In the genomic region with DNA sequence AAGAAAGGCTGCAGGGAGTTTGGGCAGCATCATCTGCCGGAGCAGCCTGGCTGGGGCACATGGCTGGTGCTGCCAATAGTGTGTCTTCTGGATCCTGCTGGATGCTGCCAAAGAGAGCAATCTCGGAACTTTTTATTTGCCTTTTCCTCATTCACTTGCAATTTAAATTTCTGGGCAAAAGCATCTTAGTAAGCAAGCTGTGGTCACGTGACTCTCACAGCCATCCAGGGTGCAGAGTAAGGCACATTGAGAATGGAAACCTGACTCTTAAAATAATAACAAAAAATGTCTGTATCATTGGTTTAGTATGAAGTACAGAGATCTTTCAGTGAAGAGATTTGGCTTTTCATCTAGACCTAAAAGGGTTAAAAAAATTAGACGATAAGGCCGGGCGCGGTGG, we compare ENCODE assay signal across 31 cellular contexts.
"Had no signal": no experiment of that assay in that cellular context is flagged by ENCODE, and none has a peak within 500 bp of the region (broad histone marks: within the 10 kb centered on the region; RNA-seq: fewer than 3 reads in every experiment).

No MANE protein-coding gene starts in this region.

- H3K27ac ChIP-seq: ascending aorta, breast epithelium, cardiac muscle cell, colonic mucosa, epithelial cell of prostate, esophagus squamous epithelium, gastroesophageal sphincter, VCaP had no signal

- H3K4me3 Mint-ChIP-seq: activated CD4-positive, alpha-beta memory T cell treated with anti-CD3 and anti-CD28 coated beads, Interleukin-2, amount 10 ng/mL, durations not matched to agents 7 days and 5 days; activated CD4-positive, alpha-beta T cell treated with anti-CD3 and anti-CD28 coated beads, Interleukin-2, amount 10 ng/mL, durations not matched to agents 7 days and 5 days; activated naive CD4-positive, alpha-beta T cell treated with anti-CD3 and anti-CD28 coated beads, Interleukin-2, amount 10 ng/mL, durations not matched to agents 7 days and 5 days; activated naive CD8-positive, alpha-beta T cell treated with anti-CD3 and anti-CD28 coated beads, Interleukin-2, amount 10 ng/mL, durations not matched to agents 7 days and 5 days; activated T-cell treated with anti-CD3 and anti-CD28 coated beads, Interleukin-2, amount 50 U/mL, for 24 hours; activated T-cell treated with anti-CD3 and anti-CD28 coated beads, Interleukin-2, amount 50 U/mL, for 72 hours; brain; WTC11 had no signal

- FAIRE-seq: endometrium, endothelial cell of umbilical vein had no signal

- H3K27me3 Mint-ChIP-seq: activated CD4-positive, alpha-beta memory T cell treated with anti-CD3 and anti-CD28 coated beads, Interleukin-2, amount 10 ng/mL, durations not matched to agents 7 days and 5 days; activated CD4-positive, alpha-beta T cell treated with anti-CD3 and anti-CD28 coated beads, Interleukin-2, amount 10 ng/mL, durations not matched to agents 7 days and 5 days; activated naive CD4-positive, alpha-beta T cell treated with anti-CD3 and anti-CD28 coated beads, Interleukin-2, amount 10 ng/mL, durations not matched to agents 7 days and 5 days; activated naive CD8-positive, alpha-beta T cell treated with anti-CD3 and anti-CD28 coated beads, Interleukin-2, amount 10 ng/mL, durations not matched to agents 7 days and 5 days; activated T-cell treated with anti-CD3 and anti-CD28 coated beads, Interleukin-2, amount 50 U/mL, for 24 hours; brain had no signal

- ATAC-seq: activated naive CD4-positive, alpha-beta T cell treated with anti-CD3 and anti-CD28 coated beads, Interleukin-2, amount 50 U/mL, for 72 hours; activated T-cell treated with anti-CD3 and anti-CD28 coated beads, Interleukin-2, amount 50 U/mL, for 72 hours; gastroesophageal sphincter; WTC11 had no signal

- H3K9me3 ChIP-seq: ascending aorta, breast epithelium, colonic mucosa, esophagus squamous epithelium, gastroesophageal sphincter had no signal

- H3K4me3 ChIP-seq: ascending aorta, breast epithelium, cardiac muscle cell, colonic mucosa, esophagus squamous epithelium, gastroesophageal sphincter had no signal

- H3K4me1 Mint-ChIP-seq: activated CD4-positive, alpha-beta memory T cell treated with anti-CD3 and anti-CD28 coated beads, Interleukin-2, amount 10 ng/mL, durations not matched to agents 7 days and 5 days; activated CD4-positive, alpha-beta T cell treated with anti-CD3 and anti-CD28 coated beads, Interleukin-2, amount 10 ng/mL, durations not matched to agents 7 days and 5 days; activated naive CD4-positive, alpha-beta T cell treated with anti-CD3 and anti-CD28 coated beads, Interleukin-2, amount 10 ng/mL, durations not matched to agents 7 days and 5 days; activated naive CD8-positive, alpha-beta T cell treated with anti-CD3 and anti-CD28 coated beads, Interleukin-2, amount 10 ng/mL, durations not matched to agents 7 days and 5 days had no signal

- H3K4me1 ChIP-seq: ascending aorta, breast epithelium, colonic mucosa, esophagus squamous epithelium, gastroesophageal sphincter had no signal

- H3K36me3 ChIP-seq: ascending aorta, breast epithelium, cardiac muscle cell, colonic mucosa, esophagus squamous epithelium, gastroesophageal sphincter had no signal

- H3K9me3 Mint-ChIP-seq: activated CD4-positive, alpha-beta memory T cell treated with anti-CD3 and anti-CD28 coated beads, Interleukin-2, amount 10 ng/mL, durations not matched to agents 7 days and 5 days; activated CD4-positive, alpha-beta T cell treated with anti-CD3 and anti-CD28 coated beads, Interleukin-2, amount 10 ng/mL, durations not matched to agents 7 days and 5 days; activated naive CD8-positive, alpha-beta T cell treated with anti-CD3 and anti-CD28 coated beads, Interleukin-2, amount 10 ng/mL, durations not matched to agents 7 days and 5 days had no signal

- H3K36me3 Mint-ChIP-seq: activated naive CD4-positive, alpha-beta T cell treated with anti-CD3 and anti-CD28 coated beads, Interleukin-2, amount 10 ng/mL, durations not matched to agents 7 days and 5 days; activated naive CD4-positive, alpha-beta T cell treated with anti-CD3 and anti-CD28 coated beads, Interleukin-2, amount 50 U/mL, for 72 hours; activated naive CD8-positive, alpha-beta T cell treated with anti-CD3 and anti-CD28 coated beads, Interleukin-2, amount 10 ng/mL, durations not matched to agents 7 days and 5 days; brain; WTC11 had no signal

- H3K27me3 ChIP-seq: ascending aorta, breast epithelium, cardiac muscle cell, colonic mucosa, esophagus squamous epithelium, gastroesophageal sphincter had no signal

- DNase-seq: activated CD4-positive, alpha-beta memory T cell treated with anti-CD3 and anti-CD28 coated beads, Interleukin-2, amount 10 ng/mL, durations not matched to agents 7 days and 5 days; activated CD4-positive, alpha-beta T cell treated with anti-CD3 and anti-CD28 coated beads for 1 hour; activated CD4-positive, alpha-beta T cell treated with anti-CD3 and anti-CD28 coated beads for 4 hours; activated CD4-positive, alpha-beta T cell treated with anti-CD3 and anti-CD28 coated beads, Interleukin-2, amount 10 ng/mL, durations not matched to agents 7 days and 5 days; activated CD4-positive, alpha-beta T cell treated with anti-CD3 and anti-CD28 coated beads, Interleukin-2, amount 50 U/mL, for 4 hours; activated CD8-positive, alpha-beta memory T cell treated with anti-CD3 and anti-CD28 coated beads, Interleukin-2, amount 50 U/mL, for 48 hours; activated gamma-delta T cell; activated naive CD4-positive, alpha-beta T cell; activated naive CD4-positive, alpha-beta T cell treated with anti-CD3 and anti-CD28 coated beads, Interleukin-2, amount 10 ng/mL, durations not matched to agents 7 days and 5 days; activated naive CD8-positive, alpha-beta T cell treated with anti-CD3 and anti-CD28 coated beads, Interleukin-2, amount 10 ng/mL, durations not matched to agents 7 days and 5 days; activated T-cell treated with anti-CD3 and anti-CD28 coated beads for 4 hours; activated T-cell treated with anti-CD3 and anti-CD28 coated beads, Interleukin-2, amount 50 U/mL, for 24 hours; activated T-cell treated with anti-CD3 and anti-CD28 coated beads, Interleukin-2, amount 50 U/mL, for 72 hours; central memory CD4-positive, alpha-beta T cell; cerebellar nuclear complex; colonic mucosa; effector CD8-positive, alpha-beta T cell; esophagus squamous epithelium; foreskin melanocyte; T-helper 2 cell had no signal

- H3K27ac Mint-ChIP-seq: activated CD4-positive, alpha-beta memory T cell treated with anti-CD3 and anti-CD28 coated beads, Interleukin-2, amount 10 ng/mL, durations not matched to agents 7 days and 5 days; activated CD4-positive, alpha-beta T cell treated with anti-CD3 and anti-CD28 coated beads, Interleukin-2, amount 10 ng/mL, durations not matched to agents 7 days and 5 days; activated naive CD4-positive, alpha-beta T cell treated with anti-CD3 and anti-CD28 coated beads, Interleukin-2, amount 10 ng/mL, durations not matched to agents 7 days and 5 days; activated naive CD4-positive, alpha-beta T cell treated with anti-CD3 and anti-CD28 coated beads, Interleukin-2, amount 50 U/mL, for 72 hours; activated naive CD8-positive, alpha-beta T cell treated with anti-CD3 and anti-CD28 coated beads, Interleukin-2, amount 10 ng/mL, durations not matched to agents 7 days and 5 days; activated T-cell treated with anti-CD3 and anti-CD28 coated beads, Interleukin-2, amount 50 U/mL, for 24 hours; activated T-cell treated with anti-CD3 and anti-CD28 coated beads, Interleukin-2, amount 50 U/mL, for 72 hours; brain; WTC11 had no signal
